In the genomic region with DNA sequence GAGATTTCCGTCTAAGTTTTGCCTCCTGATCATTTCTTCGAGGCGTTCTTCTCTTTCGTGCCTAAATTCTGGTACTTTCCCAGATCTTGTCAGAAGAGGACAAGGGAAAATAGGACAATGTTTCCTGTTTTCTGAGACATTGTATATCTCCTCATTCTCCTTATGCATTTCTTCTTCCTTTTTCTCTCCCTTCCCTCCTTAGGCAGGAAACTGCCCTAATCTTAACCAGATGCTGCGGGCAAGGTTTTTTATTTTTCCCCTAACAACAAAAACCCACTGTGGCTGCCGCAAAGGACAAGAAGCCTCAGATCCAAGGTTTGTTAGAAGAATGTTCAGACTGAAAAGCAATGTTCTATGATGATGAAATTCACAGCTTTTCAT, we compare ENCODE assay signal across 12 cellular contexts. TPM values are rescaled to one million over a fixed set of nuclear protein-coding genes. Genes with fewer than 3 reads are reported as not detected.
DNase-seq lines count a peak whose midpoint lies in the region; ATAC-seq and TF ChIP-seq lines count a peak whose summit lies in the region.
"Had no signal": no experiment of that assay in that cellular context is flagged by ENCODE, and none has a peak within 500 bp of the region (broad histone marks: within the 10 kb centered on the region; RNA-seq: fewer than 3 reads in every experiment).

No MANE protein-coding gene starts in this region.

- TF ChIP-seq CTCF in natural killer cell (IDR thresholded peaks at IDR 0.05) (no peak), choroid plexus epithelial cell (conservative IDR thresholded peaks at IDR 0.05; ENCODE audit: low read depth, low read length) (no peak)

- peaks cover 8% of the 10 kb centered on the region for H3K4me1 ChIP-seq in muscle layer of colon (ENCODE audit: insufficient read depth, low read length)

- no peaks in the 10 kb centered on the region for H3K27me3 ChIP-seq in muscle layer of colon (ENCODE audit: control insufficient read depth in 1 of 2, insufficient read depth in 2 of 2, low read length in 2 of 2)
- H3K27me3 ChIP-seq: cardiac muscle cell had no signal

- no peaks in the 10 kb centered on the region for H3K9me3 ChIP-seq in muscle layer of colon (ENCODE audit: low read length)
- H3K9me3 ChIP-seq: Caco-2 had no signal

- DNase-seq in natural killer cell (no peak), choroid plexus epithelial cell (ENCODE audit: low read depth) (peak; percentile 42), DMS79 (lab: John Stamatoyannopoulos, UW) (no peak), NCI-H510A treated with DMSO at 0.1 percent for 48 hours (lab: John Stamatoyannopoulos, UW) (no peak)
- DNase-seq in natural killer cell treated with Interleukin-12 subunit alpha and Interleukin-12 subunit beta and Interleukin-15 and Interleukin-18, amount 100 ng/mL, for 72 hours (ENCODE audit: low spot score) = no peak
- DNase-seq: activated CD8-positive, alpha-beta T cell treated with anti-CD3 and anti-CD28 coated beads, Interleukin-2, amount 10 ng/mL, durations not matched to agents 7 days and 5 days; Caco-2; NCI-H1105 treated with DMSO at 0.1 percent for 48 hours had no signal

- H3K27me3 Mint-ChIP-seq in natural killer cell (ENCODE audit: low read depth in 2 of 2) = no peaks in the 10 kb centered on the region
- no peaks in the 10 kb centered on the region for H3K27me3 Mint-ChIP-seq in natural killer cell treated with Interleukin-12 subunit alpha and Interleukin-12 subunit beta and Interleukin-15 and Interleukin-18, amount 100 ng/mL, for 72 hours

- H3K27ac Mint-ChIP-seq in natural killer cell = peak overlapping the region; percentile 35 to 47
- H3K27ac Mint-ChIP-seq in natural killer cell treated with Interleukin-12 subunit alpha and Interleukin-12 subunit beta and Interleukin-15 and Interleukin-18, amount 100 ng/mL, for 72 hours = peak overlapping the region in 1 of 2 donors; percentile 45
- H3K27ac Mint-ChIP-seq: activated CD8-positive, alpha-beta T cell treated with anti-CD3 and anti-CD28 coated beads, Interleukin-2, amount 10 ng/mL, durations not matched to agents 7 days and 5 days had no signal

- ATAC-seq in natural killer cell (no peak), GM21360 (IDR thresholded peaks at IDR 0.05; ENCODE audit: unreplicated experiment) (no peak), HG03159 (IDR thresholded peaks at IDR 0.05; ENCODE audit: unreplicated experiment) (no peak)
- ATAC-seq in natural killer cell treated with Interleukin-12 subunit alpha and Interleukin-12 subunit beta and Interleukin-15 and Interleukin-18, amount 100 ng/mL, for 72 hours = no peak
- ATAC-seq: activated CD8-positive, alpha-beta T cell treated with anti-CD3 and anti-CD28 coated beads, Interleukin-2, amount 10 ng/mL, durations not matched to agents 7 days and 5 days had no signal

- peak overlapping the region; percentile 49 for H3K27ac ChIP-seq in muscle layer of colon (ENCODE audit: low read depth, low read length)
- H3K27ac ChIP-seq: cardiac muscle cell had no signal

- H3K4me3 Mint-ChIP-seq in natural killer cell = peak overlapping the region; percentile 35
- no peak overlapping the region for H3K4me3 Mint-ChIP-seq in natural killer cell treated with Interleukin-12 subunit alpha and Interleukin-12 subunit beta and Interleukin-15 and Interleukin-18, amount 100 ng/mL, for 72 hours
- H3K4me3 Mint-ChIP-seq: activated CD8-positive, alpha-beta T cell treated with anti-CD3 and anti-CD28 coated beads, Interleukin-2, amount 10 ng/mL, durations not matched to agents 7 days and 5 days had no signal

- H3K36me3 ChIP-seq in muscle layer of colon (ENCODE audit: insufficient read depth, low read length) = peaks cover 28% of the 10 kb centered on the region

- peak overlapping the region; percentile 16 for H3K9ac ChIP-seq in muscle layer of colon (ENCODE audit: low read length)

- peaks cover 10 to 12% of the 10 kb centered on the region in 2 donors for H3K4me1 Mint-ChIP-seq in natural killer cell
- H3K4me1 Mint-ChIP-seq in natural killer cell treated with Interleukin-12 subunit alpha and Interleukin-12 subunit beta and Interleukin-15 and Interleukin-18, amount 100 ng/mL, for 72 hours (ENCODE audit: low read depth in 2 of 2) = peaks cover 10 to 13% of the 10 kb centered on the region in 2 donors

- no peaks in the 10 kb centered on the region for H3K36me3 Mint-ChIP-seq in natural killer cell
- H3K36me3 Mint-ChIP-seq in natural killer cell treated with Interleukin-12 subunit alpha and Interleukin-12 subunit beta and Interleukin-15 and Interleukin-18, amount 100 ng/mL, for 72 hours = no peaks in the 10 kb centered on the region

- H3K4me3 ChIP-seq in choroid plexus epithelial cell (ENCODE audit: low read depth, low read length) (peak overlapping the region; percentile 7), muscle layer of colon (ENCODE audit: low read depth in 1 of 2, low read length in 2 of 2) (peak overlapping the region in 1 of 2 donors; percentile 55)
- H3K4me3 ChIP-seq: cardiac muscle cell had no signal

- intact Hi-C loops in natural killer cell (cut with micrococcal nuclease) = no loop called here

- no peaks in the 10 kb centered on the region for H3K9me3 Mint-ChIP-seq in natural killer cell
- H3K9me3 Mint-ChIP-seq in natural killer cell treated with Interleukin-12 subunit alpha and Interleukin-12 subunit beta and Interleukin-15 and Interleukin-18, amount 100 ng/mL, for 72 hours = no peaks in the 10 kb centered on the region

RNA-seq across cellular contexts. Expression of gene CTSK, which starts 0.8 kb away (rescaled TPM):
- total RNA-seq in natural killer cell = 10 to 100 TPM in 1 of 3 donors, 1 to 10 TPM in 2; 9.1 to 11.0 (median 9.1) TPM
- total RNA-seq in natural killer cell treated with Interleukin-12 subunit alpha and Interleukin-12 subunit beta and Interleukin-15 and Interleukin-18, amount 100 ng/mL, for 72 hours = 1 to 10 TPM; 4.1 to 5.3 TPM

RNA-seq across cellular contexts. Expression of gene CTSS, which starts 41.7 kb away (rescaled TPM):
- 100 to 1,000 TPM; 169 to 245 (median 229) TPM for total RNA-seq in natural killer cell
- total RNA-seq in natural killer cell treated with Interleukin-12 subunit alpha and Interleukin-12 subunit beta and Interleukin-15 and Interleukin-18, amount 100 ng/mL, for 72 hours = 100 to 1,000 TPM in 1 of 2 donors, 10 to 100 TPM in 1; 76.2 to 248 TPM
